In the genomic region with DNA sequence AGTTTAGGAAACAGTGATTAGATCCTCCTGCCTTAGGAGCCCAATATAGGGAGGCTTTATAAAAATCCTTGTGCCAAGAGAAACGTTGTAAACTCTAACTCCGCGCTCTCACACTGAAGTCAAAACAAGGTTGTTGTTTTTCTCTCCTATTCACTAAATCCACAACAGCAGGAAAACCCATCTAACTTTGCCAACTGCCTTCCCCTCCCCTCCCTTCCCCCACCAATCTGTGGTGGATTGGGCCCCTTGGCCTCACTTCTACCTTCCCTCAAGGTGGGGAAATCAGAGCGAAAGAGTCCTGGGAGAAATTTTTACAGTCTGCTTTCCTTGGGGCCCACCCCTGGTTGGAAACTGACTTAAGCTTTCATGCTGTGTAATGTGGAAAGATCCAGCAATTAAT, we compare ENCODE assay signal across 8 cellular contexts. TPM values are rescaled to one million over a fixed set of nuclear protein-coding genes. Genes with fewer than 3 reads are reported as not detected.
DNase-seq lines count a peak whose midpoint lies in the region; ATAC-seq and TF ChIP-seq lines count a peak whose summit lies in the region.

No MANE protein-coding gene starts in this region.

- no peak for DNase-seq in activated T-cell treated with anti-CD3 and anti-CD28 coated beads, Interleukin-2, amount 50 U/mL, for 72 hours
- DNase-seq in activated T-cell treated with anti-CD3 and anti-CD28 coated beads for 4 hours (no peak), midbrain (lab: John Stamatoyannopoulos, UW) (peak; percentile 37), transverse colon (no peak), Ammon's horn (ENCODE audit: low spot score) (no peak), NCI-H187 treated with DMSO at 0.1 percent for 48 hours (lab: John Stamatoyannopoulos, UW) (no peak)

- peaks cover 20 to 44% (median 30%) of the 10 kb centered on the region in 4 donors for H3K4me1 ChIP-seq in transverse colon

- peak overlapping the region in 2 of 4 donors; percentile 74 to 94 for H3K4me3 ChIP-seq in transverse colon

- no peaks in the 10 kb centered on the region for H3K36me3 ChIP-seq in transverse colon

- peaks cover 51% of the 10 kb centered on the region for H3K4me1 Mint-ChIP-seq in activated T-cell treated with anti-CD3 and anti-CD28 coated beads, Interleukin-2, amount 50 U/mL, for 72 hours (ENCODE audit: low read depth)
- peaks cover 86% of the 10 kb centered on the region for H3K4me1 Mint-ChIP-seq in brain

- in situ Hi-C loops in transverse colon (cut with MboI; ENCODE audit: low pct_ligation_motif_present in 1 of 4, low pct_unique_long_range_greater_than_20kb in 1 of 4, low sequenced_read_pairs in 3 of 4) = loop anchor here in 2 of 4 donors (10.0 to 25.0 kb wide), 3 partner anchors 218 to 635 kb away; partner anchors contain the start of genes NEK5 (in 1 of the 2) and WDFY2 (in 1 of the 2)

- H3K27me3 ChIP-seq in transverse colon = no peaks in the 10 kb centered on the region

- no peak for TF ChIP-seq EP300 in transverse colon (IDR thresholded peaks at IDR 0.05; ENCODE audit: low read depth)

- no peaks in the 10 kb centered on the region for H3K9me3 Mint-ChIP-seq in activated T-cell treated with anti-CD3 and anti-CD28 coated beads, Interleukin-2, amount 50 U/mL, for 72 hours
- H3K9me3 Mint-ChIP-seq in brain = no peaks in the 10 kb centered on the region

- intact Hi-C loops in transverse colon (cut with DNase I; ENCODE audit: low total_unique reads) = loop anchor here (5.0 to 10.0 kb wide), 2 partner anchors 218 to 350 kb away; partner anchors contain the start of genes INTS6 and WDFY2

- no peak for TF ChIP-seq POLR2A in transverse colon (IDR thresholded peaks at IDR 0.05)

- peak overlapping the region; percentile 99 to 100 (median 100) for H3K27ac ChIP-seq in transverse colon

- ATAC-seq in activated T-cell treated with anti-CD3 and anti-CD28 coated beads, Interleukin-2, amount 50 U/mL, for 72 hours (replicated peaks in 1 of 2) = no peak
- ATAC-seq in HG03342 (IDR thresholded peaks at IDR 0.05; ENCODE audit: unreplicated experiment) = no peak

- H3K27ac Mint-ChIP-seq in activated T-cell treated with anti-CD3 and anti-CD28 coated beads, Interleukin-2, amount 50 U/mL, for 72 hours = peak overlapping the region; percentile 99
- peak overlapping the region; percentile 75 to 98 (median 96) for H3K27ac Mint-ChIP-seq in brain

- peaks cover 0 to 4% of the 10 kb centered on the region in 2 donors for H3K36me3 Mint-ChIP-seq in activated T-cell treated with anti-CD3 and anti-CD28 coated beads, Interleukin-2, amount 50 U/mL, for 72 hours (ENCODE audit: insufficient read depth in 2 of 2)
- H3K36me3 Mint-ChIP-seq in brain = no peaks in the 10 kb centered on the region

- no peak for TF ChIP-seq CTCF in brain (conservative IDR thresholded peaks at IDR 0.05)
- no peak for TF ChIP-seq CTCF in transverse colon (IDR thresholded peaks at IDR 0.05)

- H3K4me3 Mint-ChIP-seq in activated T-cell treated with anti-CD3 and anti-CD28 coated beads, Interleukin-2, amount 50 U/mL, for 72 hours = peak overlapping the region; percentile 95 to 98
- H3K4me3 Mint-ChIP-seq in brain = peak overlapping the region; percentile 89 to 91 (median 90)

- 56 to 62% methylated on average over 3 to 4 of the region's 4 CpGs for WGBS in transverse colon (ENCODE audit: low coverage in 1 of 2), 2 donors

- H3K9me3 ChIP-seq in transverse colon = no peaks in the 10 kb centered on the region

- no peaks in the 10 kb centered on the region for H3K27me3 Mint-ChIP-seq in activated T-cell treated with anti-CD3 and anti-CD28 coated beads, Interleukin-2, amount 50 U/mL, for 72 hours (ENCODE audit: low read depth)
- H3K27me3 Mint-ChIP-seq in brain = peaks cover 5% of the 10 kb centered on the region

RNA-seq across cellular contexts. Expression of gene DHRS12, which starts 1.4 kb away (rescaled TPM):
- 1 to 10 TPM; 8.0 to 8.5 TPM for total RNA-seq in activated T-cell treated with anti-CD3 and anti-CD28 coated beads, Interleukin-2, amount 50 U/mL, for 72 hours
- polyA plus RNA-seq in brain (ENCODE audit: insufficient read depth, low read depth, low replicate concordance) = 18.6 TPM
- 10 to 100 TPM in 3 of 4 donors, 1 to 10 TPM in 1; 5.2 to 17.8 (median 13.5) TPM for total RNA-seq in transverse colon

RNA-seq across cellular contexts. Expression of gene TMEM272, which starts 42.4 kb away (rescaled TPM):
- under 1 TPM; 0.19 to 0.30 TPM for total RNA-seq in activated T-cell treated with anti-CD3 and anti-CD28 coated beads, Interleukin-2, amount 50 U/mL, for 72 hours
- polyA plus RNA-seq in brain (ENCODE audit: insufficient read depth, low read depth, low replicate concordance) = 0.41 TPM
- not detected for total RNA-seq in transverse colon

RNA-seq across cellular contexts. Expression of gene CCDC70, which starts 59.2 kb away (rescaled TPM):
- under 1 TPM in 1 of 2 donors, not detected in 1; 0.22 TPM for total RNA-seq in activated T-cell treated with anti-CD3 and anti-CD28 coated beads, Interleukin-2, amount 50 U/mL, for 72 hours
- not detected for polyA plus RNA-seq in brain (ENCODE audit: insufficient read depth, low read depth, low replicate concordance)
- not detected for total RNA-seq in transverse colon
